1 cellular context compared by ENCODE assay signal in genomic region chr6:6655805-6656251, GRCh38.
TF ChIP-seq lines count a peak whose summit lies in the region.

No MANE protein-coding gene starts in this region.

TF ChIP-seq in GM12878, 131 proteins besides CTCF, POLR2A, EP300 and RAD21 (continued from another document):
- TF ChIP-seq, protein P1, sequence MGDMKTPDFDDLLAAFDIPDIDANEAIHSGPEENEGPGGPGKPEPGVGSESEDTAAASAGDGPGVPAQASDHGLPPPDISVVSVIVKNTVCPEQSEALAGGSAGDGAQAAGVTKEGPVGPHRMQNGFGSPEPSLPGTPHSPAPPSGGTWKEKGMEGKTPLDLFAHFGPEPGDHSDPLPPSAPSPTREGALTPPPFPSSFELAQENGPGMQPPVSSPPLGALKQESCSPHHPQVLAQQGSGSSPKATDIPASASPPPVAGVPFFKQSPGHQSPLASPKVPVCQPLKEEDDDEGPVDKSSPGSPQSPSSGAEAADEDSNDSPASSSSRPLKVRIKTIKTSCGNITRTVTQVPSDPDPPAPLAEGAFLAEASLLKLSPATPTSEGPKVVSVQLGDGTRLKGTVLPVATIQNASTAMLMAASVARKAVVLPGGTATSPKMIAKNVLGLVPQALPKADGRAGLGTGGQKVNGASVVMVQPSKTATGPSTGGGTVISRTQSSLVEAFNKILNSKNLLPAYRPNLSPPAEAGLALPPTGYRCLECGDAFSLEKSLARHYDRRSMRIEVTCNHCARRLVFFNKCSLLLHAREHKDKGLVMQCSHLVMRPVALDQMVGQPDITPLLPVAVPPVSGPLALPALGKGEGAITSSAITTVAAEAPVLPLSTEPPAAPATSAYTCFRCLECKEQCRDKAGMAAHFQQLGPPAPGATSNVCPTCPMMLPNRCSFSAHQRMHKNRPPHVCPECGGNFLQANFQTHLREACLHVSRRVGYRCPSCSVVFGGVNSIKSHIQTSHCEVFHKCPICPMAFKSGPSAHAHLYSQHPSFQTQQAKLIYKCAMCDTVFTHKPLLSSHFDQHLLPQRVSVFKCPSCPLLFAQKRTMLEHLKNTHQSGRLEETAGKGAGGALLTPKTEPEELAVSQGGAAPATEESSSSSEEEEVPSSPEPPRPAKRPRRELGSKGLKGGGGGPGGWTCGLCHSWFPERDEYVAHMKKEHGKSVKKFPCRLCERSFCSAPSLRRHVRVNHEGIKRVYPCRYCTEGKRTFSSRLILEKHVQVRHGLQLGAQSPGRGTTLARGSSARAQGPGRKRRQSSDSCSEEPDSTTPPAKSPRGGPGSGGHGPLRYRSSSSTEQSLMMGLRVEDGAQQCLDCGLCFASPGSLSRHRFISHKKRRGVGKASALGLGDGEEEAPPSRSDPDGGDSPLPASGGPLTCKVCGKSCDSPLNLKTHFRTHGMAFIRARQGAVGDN (IDR thresholded peaks at IDR 0.05) = peak; percentile 55; the same call in 1 of the 2 replicates
- TF ChIP-seq, protein P2, sequence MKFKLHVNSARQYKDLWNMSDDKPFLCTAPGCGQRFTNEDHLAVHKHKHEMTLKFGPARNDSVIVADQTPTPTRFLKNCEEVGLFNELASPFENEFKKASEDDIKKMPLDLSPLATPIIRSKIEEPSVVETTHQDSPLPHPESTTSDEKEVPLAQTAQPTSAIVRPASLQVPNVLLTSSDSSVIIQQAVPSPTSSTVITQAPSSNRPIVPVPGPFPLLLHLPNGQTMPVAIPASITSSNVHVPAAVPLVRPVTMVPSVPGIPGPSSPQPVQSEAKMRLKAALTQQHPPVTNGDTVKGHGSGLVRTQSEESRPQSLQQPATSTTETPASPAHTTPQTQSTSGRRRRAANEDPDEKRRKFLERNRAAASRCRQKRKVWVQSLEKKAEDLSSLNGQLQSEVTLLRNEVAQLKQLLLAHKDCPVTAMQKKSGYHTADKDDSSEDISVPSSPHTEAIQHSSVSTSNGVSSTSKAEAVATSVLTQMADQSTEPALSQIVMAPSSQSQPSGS (IDR thresholded peaks at IDR 0.05; ENCODE audit: low read length) = 0 out of 2 replicates have a peak, but pooled peaks have one; percentile 10
- peak; percentile 60 for TF ChIP-seq NFIC (IDR thresholded peaks at IDR 0.05; ENCODE audit: low read depth, low read length)
- peak; percentile 50; the same call in 1 of the 2 replicates for TF ChIP-seq FOXM1 (IDR thresholded peaks at IDR 0.05; ENCODE audit: low read depth, low read length)
- TF ChIP-seq POLR2AphosphoS5 (IDR thresholded peaks at IDR 0.05; ENCODE audit: low read length) = peak; percentile 51; the same call in 1 of the 2 replicates
- no peak for TF ChIP-seq YBX1 (IDR thresholded peaks at IDR 0.05)
- no peak for TF ChIP-seq CBFB (IDR thresholded peaks at IDR 0.05; ENCODE audit: low read depth)
- no peak for TF ChIP-seq MTA2 (IDR thresholded peaks at IDR 0.05; ENCODE audit: low read depth)
- peak; percentile 25; the same call in 1 of the 2 replicates for TF ChIP-seq TCF12 (IDR thresholded peaks at IDR 0.05; ENCODE audit: low read depth, low read length)
- TF ChIP-seq, protein P3, sequence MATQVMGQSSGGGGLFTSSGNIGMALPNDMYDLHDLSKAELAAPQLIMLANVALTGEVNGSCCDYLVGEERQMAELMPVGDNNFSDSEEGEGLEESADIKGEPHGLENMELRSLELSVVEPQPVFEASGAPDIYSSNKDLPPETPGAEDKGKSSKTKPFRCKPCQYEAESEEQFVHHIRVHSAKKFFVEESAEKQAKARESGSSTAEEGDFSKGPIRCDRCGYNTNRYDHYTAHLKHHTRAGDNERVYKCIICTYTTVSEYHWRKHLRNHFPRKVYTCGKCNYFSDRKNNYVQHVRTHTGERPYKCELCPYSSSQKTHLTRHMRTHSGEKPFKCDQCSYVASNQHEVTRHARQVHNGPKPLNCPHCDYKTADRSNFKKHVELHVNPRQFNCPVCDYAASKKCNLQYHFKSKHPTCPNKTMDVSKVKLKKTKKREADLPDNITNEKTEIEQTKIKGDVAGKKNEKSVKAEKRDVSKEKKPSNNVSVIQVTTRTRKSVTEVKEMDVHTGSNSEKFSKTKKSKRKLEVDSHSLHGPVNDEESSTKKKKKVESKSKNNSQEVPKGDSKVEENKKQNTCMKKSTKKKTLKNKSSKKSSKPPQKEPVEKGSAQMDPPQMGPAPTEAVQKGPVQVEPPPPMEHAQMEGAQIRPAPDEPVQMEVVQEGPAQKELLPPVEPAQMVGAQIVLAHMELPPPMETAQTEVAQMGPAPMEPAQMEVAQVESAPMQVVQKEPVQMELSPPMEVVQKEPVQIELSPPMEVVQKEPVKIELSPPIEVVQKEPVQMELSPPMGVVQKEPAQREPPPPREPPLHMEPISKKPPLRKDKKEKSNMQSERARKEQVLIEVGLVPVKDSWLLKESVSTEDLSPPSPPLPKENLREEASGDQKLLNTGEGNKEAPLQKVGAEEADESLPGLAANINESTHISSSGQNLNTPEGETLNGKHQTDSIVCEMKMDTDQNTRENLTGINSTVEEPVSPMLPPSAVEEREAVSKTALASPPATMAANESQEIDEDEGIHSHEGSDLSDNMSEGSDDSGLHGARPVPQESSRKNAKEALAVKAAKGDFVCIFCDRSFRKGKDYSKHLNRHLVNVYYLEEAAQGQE (IDR thresholded peaks at IDR 0.05; ENCODE audit: low read depth, low read length) = no peak
- 0 out of 2 replicates have a peak, but pooled peaks have one; percentile 14 for TF ChIP-seq CREB1 (IDR thresholded peaks at IDR 0.05; ENCODE audit: low read depth)
